Comparison of ENCODE assay signal across 1 cellular context in the genomic region with DNA sequence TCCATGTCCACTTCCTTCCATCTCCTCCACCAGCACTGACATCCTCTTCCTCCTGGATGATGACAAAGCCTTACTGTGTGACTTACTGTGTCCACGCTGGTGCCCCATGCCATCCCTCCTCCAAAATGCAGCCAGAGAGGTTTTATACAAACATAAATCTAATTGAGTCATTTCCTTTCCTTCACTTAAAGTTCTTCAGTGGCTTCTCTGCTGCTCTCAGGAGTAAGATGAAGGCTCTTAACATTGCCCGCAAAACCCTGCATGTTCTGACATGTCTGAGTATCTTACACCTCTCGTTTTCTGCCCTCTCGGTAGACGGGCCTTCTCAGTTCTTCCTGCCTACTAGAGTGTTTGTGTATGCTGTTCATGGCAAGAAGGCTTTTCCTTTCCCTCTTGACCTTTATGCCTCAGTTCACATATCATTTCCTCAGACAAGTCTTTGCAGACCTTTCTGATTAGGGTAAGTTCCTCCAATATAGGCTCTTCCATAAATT.
TF ChIP-seq lines count a peak whose summit lies in the region.

No MANE protein-coding gene starts in this region.

TF ChIP-seq in HepG2, 621 proteins besides CTCF, POLR2A, EP300 and RAD21 (continued from another document):
- TF ChIP-seq, protein P1, sequence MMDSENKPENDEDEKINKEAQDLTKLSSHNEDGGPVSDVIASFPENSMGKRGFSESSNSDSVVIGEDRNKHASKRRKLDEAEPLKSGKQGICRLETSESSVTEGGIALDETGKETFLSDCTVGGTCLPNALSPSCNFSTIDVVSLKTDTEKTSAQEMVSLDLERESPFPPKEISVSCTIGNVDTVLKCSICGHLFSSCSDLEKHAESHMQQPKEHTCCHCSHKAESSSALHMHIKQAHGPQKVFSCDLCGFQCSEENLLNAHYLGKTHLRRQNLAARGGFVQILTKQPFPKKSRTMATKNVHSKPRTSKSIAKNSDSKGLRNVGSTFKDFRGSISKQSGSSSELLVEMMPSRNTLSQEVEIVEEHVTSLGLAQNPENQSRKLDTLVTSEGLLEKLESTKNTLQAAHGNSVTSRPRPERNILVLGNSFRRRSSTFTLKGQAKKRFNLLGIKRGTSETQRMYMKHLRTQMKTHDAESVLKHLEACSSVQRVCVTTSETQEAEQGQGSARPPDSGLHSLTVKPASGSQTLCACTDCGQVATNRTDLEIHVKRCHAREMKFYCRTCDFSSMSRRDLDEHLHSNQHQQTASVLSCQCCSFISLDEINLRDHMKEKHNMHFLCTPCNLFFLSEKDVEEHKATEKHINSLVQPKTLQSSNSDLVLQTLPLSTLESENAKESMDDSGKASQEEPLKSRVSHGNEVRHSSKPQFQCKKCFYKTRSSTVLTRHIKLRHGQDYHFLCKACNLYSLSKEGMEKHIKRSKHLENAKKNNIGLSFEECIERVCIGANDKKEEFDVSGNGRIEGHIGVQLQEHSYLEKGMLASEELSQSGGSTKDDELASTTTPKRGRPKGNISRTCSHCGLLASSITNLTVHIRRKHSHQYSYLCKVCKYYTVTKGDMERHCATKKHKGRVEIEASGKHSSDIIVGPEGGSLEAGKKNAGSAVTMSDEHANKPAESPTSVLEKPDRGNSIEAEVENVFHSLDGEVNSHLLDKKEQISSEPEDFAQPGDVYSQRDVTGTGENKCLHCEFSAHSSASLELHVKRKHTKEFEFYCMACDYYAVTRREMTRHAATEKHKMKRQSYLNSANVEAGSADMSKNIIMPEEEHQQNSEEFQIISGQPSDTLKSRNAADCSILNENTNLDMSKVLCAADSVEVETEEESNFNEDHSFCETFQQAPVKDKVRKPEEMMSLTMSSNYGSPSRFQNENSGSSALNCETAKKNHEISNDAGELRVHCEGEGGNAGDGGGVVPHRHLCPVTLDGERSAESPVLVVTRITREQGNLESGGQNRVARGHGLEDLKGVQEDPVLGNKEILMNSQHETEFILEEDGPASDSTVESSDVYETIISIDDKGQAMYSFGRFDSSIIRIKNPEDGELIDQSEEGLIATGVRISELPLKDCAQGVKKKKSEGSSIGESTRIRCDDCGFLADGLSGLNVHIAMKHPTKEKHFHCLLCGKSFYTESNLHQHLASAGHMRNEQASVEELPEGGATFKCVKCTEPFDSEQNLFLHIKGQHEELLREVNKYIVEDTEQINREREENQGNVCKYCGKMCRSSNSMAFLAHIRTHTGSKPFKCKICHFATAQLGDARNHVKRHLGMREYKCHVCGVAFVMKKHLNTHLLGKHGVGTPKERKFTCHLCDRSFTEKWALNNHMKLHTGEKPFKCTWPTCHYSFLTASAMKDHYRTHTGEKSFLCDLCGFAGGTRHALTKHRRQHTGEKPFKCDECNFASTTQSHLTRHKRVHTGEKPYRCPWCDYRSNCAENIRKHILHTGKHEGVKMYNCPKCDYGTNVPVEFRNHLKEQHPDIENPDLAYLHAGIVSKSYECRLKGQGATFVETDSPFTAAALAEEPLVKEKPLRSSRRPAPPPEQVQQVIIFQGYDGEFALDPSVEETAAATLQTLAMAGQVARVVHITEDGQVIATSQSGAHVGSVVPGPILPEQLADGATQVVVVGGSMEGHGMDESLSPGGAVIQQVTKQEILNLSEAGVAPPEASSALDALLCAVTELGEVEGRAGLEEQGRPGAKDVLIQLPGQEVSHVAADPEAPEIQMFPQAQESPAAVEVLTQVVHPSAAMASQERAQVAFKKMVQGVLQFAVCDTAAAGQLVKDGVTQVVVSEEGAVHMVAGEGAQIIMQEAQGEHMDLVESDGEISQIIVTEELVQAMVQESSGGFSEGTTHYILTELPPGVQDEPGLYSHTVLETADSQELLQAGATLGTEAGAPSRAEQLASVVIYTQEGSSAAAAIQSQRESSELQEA (CRISPR knock-in tag; IDR thresholded peaks at IDR 0.05; ENCODE audit: not compliant biosample characterization): no peak
- TF ChIP-seq, protein P2, sequence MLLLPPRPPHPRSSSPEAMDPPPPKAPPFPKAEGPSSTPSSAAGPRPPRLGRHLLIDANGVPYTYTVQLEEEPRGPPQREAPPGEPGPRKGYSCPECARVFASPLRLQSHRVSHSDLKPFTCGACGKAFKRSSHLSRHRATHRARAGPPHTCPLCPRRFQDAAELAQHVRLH (CRISPR knock-in tag; IDR thresholded peaks at IDR 0.05; ENCODE audit: borderline replicate concordance, low read depth): no peak
- TF ChIP-seq, protein P3, sequence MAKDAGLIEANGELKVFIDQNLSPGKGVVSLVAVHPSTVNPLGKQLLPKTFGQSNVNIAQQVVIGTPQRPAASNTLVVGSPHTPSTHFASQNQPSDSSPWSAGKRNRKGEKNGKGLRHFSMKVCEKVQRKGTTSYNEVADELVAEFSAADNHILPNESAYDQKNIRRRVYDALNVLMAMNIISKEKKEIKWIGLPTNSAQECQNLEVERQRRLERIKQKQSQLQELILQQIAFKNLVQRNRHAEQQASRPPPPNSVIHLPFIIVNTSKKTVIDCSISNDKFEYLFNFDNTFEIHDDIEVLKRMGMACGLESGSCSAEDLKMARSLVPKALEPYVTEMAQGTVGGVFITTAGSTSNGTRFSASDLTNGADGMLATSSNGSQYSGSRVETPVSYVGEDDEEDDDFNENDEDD (CRISPR knock-in tag; IDR thresholded peaks at IDR 0.05; ENCODE audit: borderline replicate concordance): no peak
- no peak for TF ChIP-seq KDM5B (CRISPR knock-in tag; IDR thresholded peaks at IDR 0.05; ENCODE audit: borderline replicate concordance)
- no peak for TF ChIP-seq ZBTB20 (CRISPR knock-in tag; IDR thresholded peaks at IDR 0.05; ENCODE audit: borderline replicate concordance, low read depth)
- no peak for TF ChIP-seq TAF1 (CRISPR knock-in tag; IDR thresholded peaks at IDR 0.05)
- no peak for TF ChIP-seq CBFB (CRISPR knock-in tag; IDR thresholded peaks at IDR 0.05)
- TF ChIP-seq ZNF441 (CRISPR knock-in tag; IDR thresholded peaks at IDR 0.05; ENCODE audit: borderline replicate concordance): no peak
- TF ChIP-seq KLF6 (CRISPR knock-in tag; IDR thresholded peaks at IDR 0.05): no peak
- TF ChIP-seq MED8 (CRISPR knock-in tag; IDR thresholded peaks at IDR 0.05; ENCODE audit: insufficient replicate concordance): no peak
